ENCODE assay signal across 32 cellular contexts in the genomic region with DNA sequence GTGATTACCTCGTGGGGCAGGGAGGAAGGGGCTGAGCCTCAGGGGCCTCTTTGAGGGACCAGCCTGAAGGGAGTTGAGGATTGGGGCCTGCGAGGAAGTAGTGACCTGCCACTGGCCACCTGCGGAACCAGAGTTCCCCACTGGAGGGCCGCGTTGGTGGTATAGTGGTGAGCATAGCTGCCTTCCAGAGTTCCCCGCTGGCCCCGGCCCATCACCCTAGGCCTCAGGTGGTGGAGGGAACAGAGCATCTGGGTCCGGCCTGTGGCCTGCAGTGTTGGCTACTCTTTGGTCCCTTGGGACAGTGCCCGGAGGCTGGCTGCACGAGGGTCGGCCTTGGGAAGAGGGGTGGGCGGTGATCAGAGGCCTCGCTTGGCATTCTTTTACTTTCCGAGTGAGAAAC. TPM values are rescaled to one million over a fixed set of nuclear protein-coding genes. Genes with fewer than 3 reads are reported as not detected.
A peak's percentile ranks its signal among the peaks of the same experiment; 100 is the strongest.
DNase-seq lines count a peak whose midpoint lies in the region; ATAC-seq and TF ChIP-seq lines count a peak whose summit lies in the region.
"Had no signal": no experiment of that assay in that cellular context is flagged by ENCODE, and none has a peak within 500 bp of the region (broad histone marks: within the 10 kb centered on the region; RNA-seq: fewer than 3 reads in every experiment).

No MANE protein-coding gene starts in this region.

- in situ Hi-C loops in astrocyte of the cerebellum (cut with HindIII; ENCODE audit: low sequenced_read_pairs): no loop called here

- peak; percentile 6 for TF ChIP-seq CTCF in astrocyte of the cerebellum (IDR thresholded peaks at IDR 0.05; ENCODE audit: low read depth, low read length, missing control alignments)
- peak; percentile 3 for TF ChIP-seq CTCF in kidney epithelial cell (IDR thresholded peaks at IDR 0.05; ENCODE audit: insufficient read depth, low read length, poor library complexity, severe bottlenecking)

- ATAC-seq in HG03139 (IDR thresholded peaks at IDR 0.05; ENCODE audit: unreplicated experiment) (no peak), HG03095 (IDR thresholded peaks at IDR 0.05; ENCODE audit: unreplicated experiment) (no peak)
- ATAC-seq: mucosa of descending colon; natural killer cell treated with Interleukin-12 subunit alpha and Interleukin-12 subunit beta and Interleukin-15 and Interleukin-18, amount 100 ng/mL, for 72 hours; right cardiac atrium; stimulated activated memory B cell treated with anti-CD40 and anti-IgM and Interleukin-4, amounts not matched to agents 10 μg/mL and 1 μg/mL and 100 μg/mL, for 72 hours; upper lobe of right lung had no signal

- H3K27me3 ChIP-seq in kidney epithelial cell (ENCODE audit: control insufficient read depth, insufficient read depth, low read length): peaks cover 4% of the 10 kb centered on the region
- H3K27me3 ChIP-seq: BLaER1 treated with 17β-estradiol and CSF1 and Interleukin-3, amounts not matched to agents 10 nM and 100 nM; Peyer's patch; upper lobe of right lung had no signal

- H3K4me3 ChIP-seq in astrocyte of the cerebellum (ENCODE audit: low read depth, low read length) (no peak overlapping the region), kidney epithelial cell (ENCODE audit: low read depth, low read length) (no peak overlapping the region)
- H3K4me3 ChIP-seq: BLaER1 treated with 17β-estradiol and CSF1 and Interleukin-3, amounts not matched to agents 10 nM and 100 nM; lung; mucosa of descending colon; Peyer's patch; upper lobe of right lung had no signal

- no peaks in the 10 kb centered on the region for H3K36me3 ChIP-seq in kidney epithelial cell (ENCODE audit: control insufficient read depth, insufficient read depth, low read length)
- H3K36me3 ChIP-seq: Peyer's patch, upper lobe of right lung had no signal

- DNase-seq in 8988T (peak; percentile 39), ELF-1 (ENCODE audit: low read depth, low spot score) (peak; percentile 54), astrocyte of the cerebellum (ENCODE audit: low read depth) (no peak), kidney epithelial cell (ENCODE audit: low read depth) (no peak), D341Med (ENCODE audit: low spot score) (no peak), NCI-H345 (lab: John Stamatoyannopoulos, UW) (no peak)
- DNase-seq: ACHN; activated CD4-positive, alpha-beta T cell treated with anti-CD3 and anti-CD28 coated beads, Interleukin-2, amount 50 U/mL, for 1 hour; activated T-cell treated with anti-CD3 and anti-CD28 coated beads, Interleukin-2, amount 50 U/mL, for 48 hours; EL; GOT3; Karpas-422; kidney glomerular epithelial cell; mucosa of descending colon; NCI-H146; NCI-H2107; NCI-H510A; Peyer's patch; SHP77 treated with DMSO at 0.1 percent for 48 hours; stimulated activated CD4-positive, alpha-beta T cell treated with anti-CD3 and anti-CD28 coated beads, Interleukin-12 subunit alpha, Interleukin-12 subunit beta, amount 100 ng/mL, for 4 hours; stimulated activated CD4-positive, alpha-beta T cell treated with anti-CD3 and anti-CD28 coated beads, Interleukin-4, amount 100 ng/mL, for 4 hours; substantia nigra; SW 1271; T-helper 9 cell; upper lobe of right lung had no signal

RNA-seq across cellular contexts. Expression of gene MGAT5B, which starts 20.5 kb away (rescaled TPM):
- 4.8 and 5.1 TPM in 2 replicates for total RNA-seq in kidney epithelial cell

Comparison
In these comparisons a context has a peak if more than half of its experiments do, and no peak if none do; other contexts are left out.
1. DNase-seq: peak in 8988T (single experiment) and ELF-1 (single experiment); none in astrocyte of the cerebellum (single experiment), kidney epithelial cell (single experiment), D341Med (single experiment) and NCI-H345 (single experiment).